27 cellular contexts compared by ENCODE assay signal in the genomic region with DNA sequence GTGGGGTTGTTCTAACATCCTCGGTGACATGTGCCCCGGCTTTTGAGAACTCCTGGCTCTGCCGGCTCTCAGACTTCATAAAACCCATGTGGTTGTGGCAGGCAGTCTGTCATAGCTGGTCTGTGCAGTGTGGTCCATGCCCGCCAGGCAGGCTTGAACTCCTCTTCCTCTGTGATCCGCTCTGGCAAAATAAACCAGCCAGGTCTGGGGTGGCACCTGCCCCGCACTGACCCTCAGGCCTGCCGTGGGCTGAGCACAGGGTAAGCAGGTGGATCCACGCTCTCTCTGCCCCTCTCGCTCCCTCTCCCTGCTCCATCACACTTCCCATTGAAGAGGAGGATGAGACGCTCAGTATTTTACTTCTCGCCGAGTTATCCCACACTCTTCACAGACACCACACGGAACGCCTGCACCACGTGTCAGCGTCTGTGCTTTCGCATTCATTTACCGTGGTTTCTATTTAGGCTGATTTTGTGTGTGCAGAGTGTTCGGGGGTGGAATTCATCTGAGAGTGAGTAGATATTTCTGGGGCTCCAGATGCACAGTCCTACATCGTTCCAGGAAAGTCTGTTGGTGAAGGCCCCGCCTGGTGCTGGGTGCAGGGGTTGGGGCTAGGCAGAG. TPM values are rescaled to one million over a fixed set of nuclear protein-coding genes. Genes with fewer than 3 reads are reported as not detected.
DNase-seq lines count a peak whose midpoint lies in the region; ATAC-seq, FAIRE-seq and TF ChIP-seq lines count a peak whose summit lies in the region.
"Had no signal": no experiment of that assay in that cellular context is flagged by ENCODE, and none has a peak within 500 bp of the region (broad histone marks: within the 10 kb centered on the region; RNA-seq: fewer than 3 reads in every experiment).

No MANE protein-coding gene starts in this region.

- POLR2A ChIA-PET in PC-9 (lab: Charles Lee; ENCODE audit: unreplicated experiment): no interaction called here

- CTCF ChIA-PET in PC-9 (lab: Charles Lee): no interaction called here

- DNase-seq in anterior cingulate cortex (lab: John Stamatoyannopoulos, UW) (peak in 35 of 58 donors; percentile 14 to 85 (median 47)), left lobe of liver (ENCODE audit: low spot score) (peak; percentile 37), osteoblast (ENCODE audit: insufficient read length, low spot score, missing footprints) (peak; percentile 74), PC-9 (no peak), D721Med (ENCODE audit: insufficient read length, low spot score) (no peak), gastrocnemius medialis (no peak), HPDE6-E6E7 (ENCODE audit: extremely low spot score) (no peak)
- DNase-seq: activated CD4-positive, alpha-beta T cell treated with anti-CD3 and anti-CD28 coated beads, Interleukin-2, amount 50 U/mL, for 1 hour; activated naive CD4-positive, alpha-beta T cell treated with anti-CD3 and anti-CD28 coated beads, Interleukin-2, amount 10 ng/mL, durations not matched to agents 7 days and 5 days; COR-L47; left cardiac atrium; mucosa of descending colon; NCI-H1105 treated with DMSO at 0.1 percent for 48 hours; NCI-H2171 treated with DMSO at 0.1 percent for 48 hours; SJCRH30; stimulated activated naive B cell treated with anti-CD40 and anti-IgM and Interleukin-4, amounts not matched to agents 10 μg/mL and 1 μg/mL and 100 μg/mL, for 72 hours had no signal

- peaks cover 0 to 70% (median 57%) of the 10 kb centered on the region in 10 experiments; a peak in 16 of 20 replicates for H3K4me1 ChIP-seq in BLaER1 treated with 17β-estradiol and CSF1 and Interleukin-3, amounts not matched to agents 10 nM and 100 nM
- H3K4me1 ChIP-seq in osteoblast (ENCODE audit: insufficient read depth, low read length) (no peaks in the 10 kb centered on the region), PC-9 (replicated peaks; ENCODE audit: insufficient read depth) (no peaks in the 10 kb centered on the region), gastrocnemius medialis (no peaks in the 10 kb centered on the region)

- H3K79me2 ChIP-seq in osteoblast (ENCODE audit: insufficient read depth, low read length) (no peaks in the 10 kb centered on the region), PC-9 (ENCODE audit: low read depth) (no peaks in the 10 kb centered on the region)

- no peak overlapping the region for H3K9ac ChIP-seq in BLaER1 treated with 17β-estradiol and CSF1 and Interleukin-3, amounts not matched to agents 10 nM and 100 nM

- BruUV-seq in PC-9 (replicated peaks; lab: Mats Ljungman, UMichigan): no TSS peak

- no peak overlapping the region for H3K27ac ChIP-seq in BLaER1 treated with 17β-estradiol and CSF1 and Interleukin-3, amounts not matched to agents 10 nM and 100 nM
- H3K27ac ChIP-seq in osteoblast (ENCODE audit: low read depth, low read length): no peak overlapping the region
- H3K27ac ChIP-seq in PC-9: no peak overlapping the region
- H3K27ac ChIP-seq in gastrocnemius medialis: no peak overlapping the region
- H3K27ac ChIP-seq: right lobe of liver, SJCRH30, tibial nerve had no signal

- peak overlapping the region in 8 of 11 experiments; percentile 38 to 73 (median 65); a peak in 15 of 22 replicates for H3K4me2 ChIP-seq in BLaER1 treated with 17β-estradiol and CSF1 and Interleukin-3, amounts not matched to agents 10 nM and 100 nM
- H3K4me2 ChIP-seq in osteoblast (ENCODE audit: insufficient read depth, low read length) (no peak overlapping the region), PC-9 (no peak overlapping the region)

- in situ Hi-C loops in gastrocnemius medialis (cut with MboI; ENCODE audit: low sequenced_read_pairs in 4 of 4): no loop called here

- no peak for TF ChIP-seq CTCF in osteoblast (IDR thresholded peaks at IDR 0.05; ENCODE audit: extremely low read depth, low read depth, low read length)
- TF ChIP-seq CTCF in PC-9 (conservative IDR thresholded peaks at IDR 0.05): no peak
- TF ChIP-seq CTCF in D721Med (IDR thresholded peaks at IDR 0.05; ENCODE audit: insufficient read depth, missing control alignments): no peak
- no peak for TF ChIP-seq CTCF in gastrocnemius medialis (IDR thresholded peaks at IDR 0.05 in 4 of 5, conservative IDR thresholded peaks at IDR 0.05 in 1 of 5)

- H4K20me1 ChIP-seq in BLaER1 treated with 17β-estradiol and CSF1 and Interleukin-3, amounts not matched to agents 10 nM and 100 nM: peaks cover 0 to 92% (median 62%) of the 10 kb centered on the region in 11 experiments; a peak in 19 of 22 replicates
- no peaks in the 10 kb centered on the region for H4K20me1 ChIP-seq in osteoblast (ENCODE audit: insufficient read depth, low read length)
- H4K20me1 ChIP-seq in PC-9 (ENCODE audit: insufficient read depth): no peaks in the 10 kb centered on the region

- H3K36me3 ChIP-seq in BLaER1 treated with 17β-estradiol and CSF1 and Interleukin-3, amounts not matched to agents 10 nM and 100 nM: peaks cover 0 to 15% (median 0%) of the 10 kb centered on the region in 11 experiments; a peak in 5 of 22 replicates
- H3K36me3 ChIP-seq in osteoblast (ENCODE audit: insufficient read depth, low read length) (no peaks in the 10 kb centered on the region), PC-9 (ENCODE audit: low read depth) (no peaks in the 10 kb centered on the region), gastrocnemius medialis (no peaks in the 10 kb centered on the region)
- H3K36me3 ChIP-seq: right lobe of liver, SJCRH30, tibial nerve had no signal

- H2AFZ ChIP-seq in osteoblast (ENCODE audit: low read length) (no peak overlapping the region), PC-9 (no peak overlapping the region)

- intact Hi-C loops in PC-9 (cut with micrococcal nuclease; ENCODE audit: unreplicated experiment) (loop anchor here (1.0 kb wide), 1 partner anchor 14 kb away; no protein-coding TSS in a partner anchor), gastrocnemius medialis (cut with DNase I; ENCODE audit: low total_unique reads) (no loop called here)

- no peak for TF ChIP-seq POLR2A in gastrocnemius medialis (IDR thresholded peaks at IDR 0.05)

- H3K4me3 ChIP-seq in BLaER1 treated with 17β-estradiol and CSF1 and Interleukin-3, amounts not matched to agents 10 nM and 100 nM: no peak overlapping the region
- H3K4me3 ChIP-seq in osteoblast (ENCODE audit: insufficient read depth, low read length) (no peak overlapping the region), PC-9 (no peak overlapping the region), gastrocnemius medialis (no peak overlapping the region)
- H3K4me3 ChIP-seq: mucosa of descending colon, right lobe of liver, SJCRH30, tibial nerve had no signal

- ATAC-seq in left lobe of liver: no peak
- no peak for ATAC-seq in gastrocnemius medialis
- ATAC-seq: left cardiac atrium; stimulated activated naive B cell treated with anti-CD40 and anti-IgM and Interleukin-4, amounts not matched to agents 10 μg/mL and 1 μg/mL and 100 μg/mL, for 72 hours had no signal

- FAIRE-seq in D721Med (lab: Jason Lieb, UNC): no peak
- FAIRE-seq: frontal cortex, GM18507, H54, HTR-8/SVneo had no signal

- no peaks in the 10 kb centered on the region for H3F3A ChIP-seq in PC-9 (ENCODE audit: insufficient read depth, low read depth)

- no peaks in the 10 kb centered on the region for H3K9me2 ChIP-seq in PC-9 (ENCODE audit: insufficient read depth)

- H3K27me3 ChIP-seq in BLaER1 treated with 17β-estradiol and CSF1 and Interleukin-3, amounts not matched to agents 10 nM and 100 nM: peaks cover 0 to 14% (median 0%) of the 10 kb centered on the region in 11 experiments; a peak in 4 of 22 replicates
- H3K27me3 ChIP-seq in osteoblast (ENCODE audit: insufficient read depth, low read length) (peaks cover 9% of the 10 kb centered on the region), PC-9 (ENCODE audit: insufficient read depth, low read depth) (peaks cover 50% of the 10 kb centered on the region), gastrocnemius medialis (no peaks in the 10 kb centered on the region)
- H3K27me3 ChIP-seq: right lobe of liver, tibial nerve had no signal

- H3K9me3 ChIP-seq in BLaER1 treated with 17β-estradiol and CSF1 and Interleukin-3, amounts not matched to agents 10 nM and 100 nM (replicated peaks in 1 of 11): no peaks in the 10 kb centered on the region
- H3K9me3 ChIP-seq in osteoblast (ENCODE audit: low read depth, low read length) (no peaks in the 10 kb centered on the region), PC-9 (ENCODE audit: insufficient read depth, low read depth) (no peaks in the 10 kb centered on the region), gastrocnemius medialis (no peaks in the 10 kb centered on the region)
- H3K9me3 ChIP-seq: mucosa of descending colon, right lobe of liver, SJCRH30, tibial nerve had no signal

RNA-seq across cellular contexts. Expression of a gene that starts 56.4 kb away (rescaled TPM):
- total RNA-seq in left lobe of liver: not detected
- total RNA-seq in osteoblast: not detected in 2 replicates
- not detected in 2 replicates for total RNA-seq in PC-9 (2021)
- not detected for total RNA-seq in gastrocnemius medialis
- total RNA-seq: Daoy; epithelial cell of proximal tubule; LHCN-M2; mucosa of descending colon; right lobe of liver; SJCRH30; T-helper 1 cell treated with Interleukin-12 subunit alpha and Interleukin-12 subunit beta and Interleukin-4 antibody, amounts not matched to agents 30 ng/mL and 1 ng/mL, for 36 hours; tibial nerve had no signal

Comparison
In these comparisons a context has a peak if more than half of its experiments do, and no peak if none do; other contexts are left out.
1. H3K4me2 ChIP-seq: peak in BLaER1 treated with 17β-estradiol and CSF1 and Interleukin-3, amounts not matched to agents 10 nM and 100 nM (8 of 11); none in osteoblast (single experiment) and PC-9 (single experiment).
2. DNase-seq: peak in anterior cingulate cortex (35 of 58), left lobe of liver (single experiment) and osteoblast (single experiment); none in PC-9 (0 of 2), D721Med (single experiment), gastrocnemius medialis (0 of 2) and HPDE6-E6E7 (single experiment).